12 cellular contexts compared by ENCODE assay signal in genomic region chr16:50196736-50197135, GRCh38. TPM values are rescaled to one million over a fixed set of nuclear protein-coding genes. Genes with fewer than 3 reads are reported as not detected.
DNase-seq lines count a peak whose midpoint lies in the region; ATAC-seq, FAIRE-seq and TF ChIP-seq lines count a peak whose summit lies in the region.
"Had no signal": no experiment of that assay in that cellular context is flagged by ENCODE, and none has a peak within 500 bp of the region (broad histone marks: within the 10 kb centered on the region; RNA-seq: fewer than 3 reads in every experiment).

No MANE protein-coding gene starts in this region.

- 93% methylated on average over 1 of the region's 1 CpG for WGBS in HepG2 (ENCODE audit: low lambda C conversion rate)

- DNase-seq in stimulated activated CD4-positive, alpha-beta T cell treated with anti-CD3 and anti-CD28 coated beads, Interleukin-1b, Interleukin-23, amount 100 ng/mL, for 48 hours: peak; percentile 9
- no peak for DNase-seq in stimulated activated CD4-positive, alpha-beta T cell treated with anti-CD3 and anti-CD28 coated beads, Interleukin-2, amount 100 ng/mL, for 48 hours
- DNase-seq in RWPE2 (ENCODE audit: low spot score) (no peak), endothelial cell of umbilical vein (ENCODE audit: low read depth, low spot score) (no peak), NCI-H1694 (lab: John Stamatoyannopoulos, UW) (no peak), HepG2 (ENCODE audit: low spot score) (no peak)
- DNase-seq: erythroblast; kidney glomerular epithelial cell; NCI-H774; stimulated activated CD4-positive, alpha-beta T cell treated with anti-CD3 and anti-CD28 coated beads, Interleukin-4, amount 100 ng/mL, for 1 hour had no signal

- dilution Hi-C loops in endothelial cell of umbilical vein (cut with MboI; ENCODE audit: extremely low pct_ligation_motif_present, low sequenced_read_pairs): no loop called here

- no peak for TF ChIP-seq CTCF in RWPE2 (IDR thresholded peaks at IDR 0.05; ENCODE audit: poor library complexity, severe bottlenecking)
- no peak for TF ChIP-seq CTCF in endothelial cell of umbilical vein (IDR thresholded peaks at IDR 0.05; ENCODE audit: extremely low read depth in 1 of 2, insufficient read depth in 1 of 2, low read depth in 1 of 2, low read length in 2 of 2)
- no peak for TF ChIP-seq CTCF in HepG2 (CRISPR knock-in tag; IDR thresholded peaks at IDR 0.05)

- peaks cover 57% of the 10 kb centered on the region for H3K79me2 ChIP-seq in endothelial cell of umbilical vein (ENCODE audit: control insufficient read depth, insufficient read depth, low read length)
- H3K79me2 ChIP-seq in HepG2 (ENCODE audit: insufficient read depth, low read length): peaks cover 81% of the 10 kb centered on the region

- H3K9me3 ChIP-seq in RWPE2 (ENCODE audit: severe bottlenecking) (no peaks in the 10 kb centered on the region), endothelial cell of umbilical vein (replicated peaks; ENCODE audit: control insufficient read depth, insufficient read depth, low read length) (no peaks in the 10 kb centered on the region), HepG2 (ENCODE audit: low read length) (no peaks in the 10 kb centered on the region)

- ATAC-seq in RWPE2 (ENCODE audit: low read depth): peak; percentile 39
- no peak for ATAC-seq in HG02678 (IDR thresholded peaks at IDR 0.05; ENCODE audit: unreplicated experiment)
- ATAC-seq in HG02973 (IDR thresholded peaks at IDR 0.05; ENCODE audit: unreplicated experiment): no peak
- no peak for ATAC-seq in HepG2

- H3K4me2 ChIP-seq in endothelial cell of umbilical vein (ENCODE audit: insufficient read depth, low read length) (no peak overlapping the region), HepG2 (ENCODE audit: low read depth, low read length) (no peak overlapping the region)

- H3K9ac ChIP-seq in endothelial cell of umbilical vein (replicated peaks; ENCODE audit: extremely low read depth, insufficient read depth, low read length) (no peak overlapping the region), HepG2 (ENCODE audit: insufficient read depth, low read depth, low read length) (no peak overlapping the region)

- CTCF ChIA-PET in endothelial cell of umbilical vein (lab: Charles Lee) (interaction anchor here (1.0 to 5.0 kb wide), 3 partner anchors 11 to 41 kb away, joined by 3 to 45 read pairs (median 4); no protein-coding TSS in a partner anchor), HepG2 (lab: Yijun Ruan, JAX; ENCODE audit: low intra/inter-chr PET ratio, low total read pairs) (no interaction called here)

- FAIRE-seq in endothelial cell of umbilical vein (lab: Jason Lieb, UNC) (peak; percentile 42), HepG2 (lab: Jason Lieb, UNC) (no peak)

- H3K36me3 ChIP-seq in RWPE2 (ENCODE audit: low read depth) (no peaks in the 10 kb centered on the region), endothelial cell of umbilical vein (ENCODE audit: control insufficient read depth in 2 of 2, extremely low read depth in 1 of 2, insufficient read depth in 2 of 2, low read length in 2 of 2) (no peaks in the 10 kb centered on the region), HepG2 (replicated peaks in 1 of 2; ENCODE audit: control insufficient read depth in 1 of 2, insufficient read depth in 2 of 2, low read length in 2 of 2) (no peaks in the 10 kb centered on the region; a peak in 1 of 5 replicates)

- no peak for TF ChIP-seq RAD21 in HepG2 (CRISPR knock-in tag; IDR thresholded peaks at IDR 0.05)

- no TSS peak for BruUV-seq in endothelial cell of umbilical vein (replicated peaks; lab: Mats Ljungman, UMichigan)
- no TSS peak for BruUV-seq in HepG2 (replicated peaks; lab: Mats Ljungman, UMichigan)

- in situ Hi-C loops in HepG2 (cut with HindIII; ENCODE audit: extremely low pct_ligation_motif_present, low pct_unique_long_range_greater_than_20kb): no loop called here

- H3K4me1 ChIP-seq in RWPE2 (ENCODE audit: insufficient read depth, poor library complexity, severe bottlenecking) (peaks cover 43% of the 10 kb centered on the region), endothelial cell of umbilical vein (ENCODE audit: control insufficient read depth, extremely low read depth, insufficient read depth, low read length) (peaks cover 12% of the 10 kb centered on the region), HepG2 (ENCODE audit: insufficient read depth, low read length) (peaks cover 29% of the 10 kb centered on the region)

- H3K27me3 ChIP-seq in RWPE2 (ENCODE audit: insufficient read depth, poor library complexity, severe bottlenecking) (no peaks in the 10 kb centered on the region), endothelial cell of umbilical vein (ENCODE audit: control insufficient read depth in 2 of 2, insufficient read depth in 2 of 2, low read length in 2 of 2) (no peaks in the 10 kb centered on the region), HepG2 (ENCODE audit: control insufficient read depth in 1 of 2, insufficient read depth in 2 of 2, low read length in 2 of 2) (no peaks in the 10 kb centered on the region)

- H3K27ac ChIP-seq in RWPE2 (ENCODE audit: poor library complexity, severe bottlenecking): peak overlapping the region; percentile 87
- no peak overlapping the region for H3K27ac ChIP-seq in endothelial cell of umbilical vein (ENCODE audit: insufficient read depth, low read depth, low read length)
- H3K27ac ChIP-seq in HepG2 (ENCODE audit: extremely low read length, insufficient read depth, low read length): no peak overlapping the region

- no peaks in the 10 kb centered on the region for H4K20me1 ChIP-seq in endothelial cell of umbilical vein (replicated peaks; ENCODE audit: control insufficient read depth, extremely low read depth, insufficient read depth, low read length)
- no peaks in the 10 kb centered on the region; the same call in 1 of the 2 replicates for H4K20me1 ChIP-seq in HepG2 (ENCODE audit: insufficient read depth, low read length)

- TF ChIP-seq EP300 in HepG2 (IDR thresholded peaks at IDR 0.05; ENCODE audit: low read depth in 2 of 2, low read length in 2 of 2): no peak
- TF ChIP-seq EP300 in HepG2 (CRISPR knock-in tag; IDR thresholded peaks at IDR 0.05; ENCODE audit: borderline replicate concordance): no peak

- no peak overlapping the region for H2AFZ ChIP-seq in endothelial cell of umbilical vein (ENCODE audit: low read depth, low read length)
- H2AFZ ChIP-seq in HepG2 (ENCODE audit: low read length): no peak overlapping the region

- intact Hi-C loops in endothelial cell of umbilical vein (cut with micrococcal nuclease): no loop called here
- intact Hi-C loops in HepG2 (cut with micrococcal nuclease; ENCODE audit: unreplicated experiment): no loop called here

- POLR2A ChIA-PET in endothelial cell of umbilical vein (lab: Charles Lee) (no interaction called here), HepG2 (lab: Yijun Ruan, JAX) (no interaction called here)

- no peaks in the 10 kb centered on the region for H3K9me1 ChIP-seq in endothelial cell of umbilical vein (replicated peaks; ENCODE audit: control insufficient read depth, extremely low read depth, insufficient read depth, low read length)

- H3K4me3 ChIP-seq in RWPE2 (ENCODE audit: severe bottlenecking): no peak overlapping the region
- H3K4me3 ChIP-seq in endothelial cell of umbilical vein (replicated peaks in 1 of 3; ENCODE audit: insufficient read depth in 1 of 3, low read depth in 1 of 3, low read length in 3 of 3): no peak overlapping the region
- no peak overlapping the region for H3K4me3 ChIP-seq in HepG2 (replicated peaks in 1 of 3; ENCODE audit: insufficient read depth in 1 of 3, low read depth in 2 of 3, low read length in 3 of 3)

- TF ChIP-seq POLR2A in endothelial cell of umbilical vein (IDR thresholded peaks at IDR 0.05; ENCODE audit: low read depth, low read length): no peak
- no peak for TF ChIP-seq POLR2A in HepG2 (IDR thresholded peaks at IDR 0.05; ENCODE audit: insufficient read depth in 1 of 2, low read depth in 2 of 2, low read length in 2 of 2)

TF ChIP-seq in endothelial cell of umbilical vein, 7 proteins besides CTCF, POLR2A, EP300 and RAD21 (continues in another document):
- TF ChIP-seq FOS (IDR thresholded peaks at IDR 0.05; ENCODE audit: borderline replicate concordance, insufficient read depth, low read length): no peak
- TF ChIP-seq MYC (IDR thresholded peaks at IDR 0.05; ENCODE audit: low read depth, low read length): no peak

TF ChIP-seq in HepG2, 621 proteins besides CTCF, POLR2A, EP300 and RAD21 (continues in another document):
- no peak for TF ChIP-seq SIX4 (CRISPR knock-in tag; IDR thresholded peaks at IDR 0.05)
- TF ChIP-seq ZNF33B (CRISPR knock-in tag; IDR thresholded peaks at IDR 0.05): no peak

RNA-seq across cellular contexts. Expression of gene TENT4B, which starts 43.6 kb away (rescaled TPM):
- total RNA-seq in endothelial cell of umbilical vein (13.1 TPM in 2 replicates), HepG2 (2016; rRNA removed; fragmentation: Illumina TruSeq; extraction: Trizol) (32.8 and 36.0 TPM in 2 replicates)
- polyA plus RNA-seq in endothelial cell of umbilical vein (3.5 and 4.2 TPM in 2 replicates), HepG2 (2011; rRNA removed) (12.0 and 15.0 TPM in 2 replicates)
- 4.8 and 5.4 TPM in 2 replicates for polyA plus RNA-seq in endothelial cell of umbilical vein (2011; cell fraction: cytosol; rRNA removed)
- 8.8 and 12.1 TPM in 2 replicates for polyA plus RNA-seq in endothelial cell of umbilical vein (2011; cell fraction: nucleus; rRNA removed)
- 7.6 and 7.7 TPM in 2 replicates for polyA plus RNA-seq in endothelial cell of umbilical vein (2012)
- 7.2 and 8.6 TPM in 2 replicates for polyA minus RNA-seq in endothelial cell of umbilical vein
- polyA minus RNA-seq in endothelial cell of umbilical vein (2011; cell fraction: cytosol; rRNA and poly(A)+ RNA removed): 10.3 TPM
- polyA minus RNA-seq in endothelial cell of umbilical vein (2011; cell fraction: nucleus; rRNA and poly(A)+ RNA removed): 8.8 and 9.2 TPM in 2 replicates
- total RNA-seq in HepG2 (2016; cell fraction: cytosol; rRNA removed; fragmentation: Illumina TruSeq; extraction: Trizol; ENCODE audit: low read depth): 2.9 and 4.3 TPM in 2 replicates
- 32.0 and 35.5 TPM in 2 replicates for total RNA-seq in HepG2 (2016; cell fraction: insoluble cytoplasmic fraction; rRNA removed; fragmentation: Illumina TruSeq; extraction: Trizol)
- total RNA-seq in HepG2 (2016; cell fraction: membrane; rRNA removed; fragmentation: Illumina TruSeq; extraction: Trizol): 13.6 and 15.7 TPM in 2 replicates
- 27.7 and 32.7 TPM in 2 replicates for total RNA-seq in HepG2 (2016; cell fraction: nucleus; rRNA removed; fragmentation: Illumina TruSeq; extraction: Trizol)
- polyA plus RNA-seq in HepG2 (2011; cell fraction: cytosol; rRNA removed): 6.2 and 9.6 TPM in 2 replicates
- 7.0 and 7.5 TPM in 2 replicates for polyA plus RNA-seq in HepG2 (2011; cell fraction: nucleus; rRNA removed)
- polyA plus RNA-seq in HepG2 (2012): 12.9 and 15.1 TPM in 2 replicates
- polyA plus RNA-seq in HepG2 (2016; cell fraction: cytosol; fragmentation: Illumina TruSeq; extraction: Trizol; ENCODE audit: low read depth): 0.93 and 0.94 TPM in 2 replicates
- 29.7 and 32.3 TPM in 2 replicates for polyA plus RNA-seq in HepG2 (2016; cell fraction: insoluble cytoplasmic fraction; fragmentation: Illumina TruSeq; extraction: Trizol; ENCODE audit: low read depth)
- polyA plus RNA-seq in HepG2 (2016; cell fraction: membrane; fragmentation: Illumina TruSeq; extraction: Trizol; ENCODE audit: low read depth): 5.3 and 6.4 TPM in 2 replicates
- 32.1 and 32.7 TPM in 2 replicates for polyA plus RNA-seq in HepG2 (2016; cell fraction: nucleus; fragmentation: Illumina TruSeq; extraction: Trizol; ENCODE audit: insufficient read depth, low read depth)
- polyA minus RNA-seq in HepG2 (2011; rRNA and poly(A)+ RNA removed; ENCODE audit: low replicate concordance): 11.8 and 15.0 TPM in 2 replicates
- 21.1 and 22.3 TPM in 2 replicates for polyA minus RNA-seq in HepG2 (2011; cell fraction: cytosol; rRNA and poly(A)+ RNA removed)
- 33.9 and 35.8 TPM in 2 replicates for polyA minus RNA-seq in HepG2 (2011; cell fraction: nucleus; rRNA and poly(A)+ RNA removed)
